In the genomic region with DNA sequence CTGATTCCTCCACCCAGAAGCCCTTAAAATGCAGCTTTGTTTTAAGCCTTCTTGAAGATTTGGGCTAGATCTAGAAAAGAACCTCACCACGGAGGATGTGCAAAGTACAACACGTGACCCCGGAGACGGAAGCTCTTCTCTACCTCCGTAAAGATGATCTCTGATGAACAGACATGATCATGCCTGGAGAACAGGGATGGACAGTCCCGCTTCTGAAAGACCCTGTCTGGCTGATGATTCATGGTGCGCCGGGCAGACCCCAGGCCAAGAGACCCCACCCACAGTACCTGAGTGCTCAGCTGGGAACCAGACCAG, we compare ENCODE assay signal across 14 cellular contexts.
DNase-seq lines count a peak whose midpoint lies in the region; ATAC-seq, FAIRE-seq and TF ChIP-seq lines count a peak whose summit lies in the region.
"Had no signal": no experiment of that assay in that cellular context is flagged by ENCODE, and none has a peak within 500 bp of the region (broad histone marks: within the 10 kb centered on the region; RNA-seq: fewer than 3 reads in every experiment).

No MANE protein-coding gene starts in this region.

- TF ChIP-seq POLR2A in H1 (IDR thresholded peaks at IDR 0.05; ENCODE audit: control extremely low read depth in 1 of 2, low read depth in 2 of 2, low read length in 2 of 2) (no peak), sigmoid colon (IDR thresholded peaks at IDR 0.05) (no peak), spleen (IDR thresholded peaks at IDR 0.05) (no peak)

- H3K4me1 ChIP-seq in NT2/D1 (ENCODE audit: insufficient read depth, insufficient read length) (peaks cover 24% of the 10 kb centered on the region), H1 (replicated peaks in 1 of 4; ENCODE audit: control insufficient read depth in 3 of 4, insufficient read depth in 4 of 4, low read length in 3 of 4) (peaks cover 0 to 17% (median 6%) of the 10 kb centered on the region in 4 experiments; a peak in 4 of 7 replicates), sigmoid colon (no peaks in the 10 kb centered on the region), spleen (peaks cover 0 to 41% (median 9%) of the 10 kb centered on the region in 6 donors)
- H3K4me1 ChIP-seq: ascending aorta, parathyroid adenoma had no signal

- TF ChIP-seq RAD21 in H1 (IDR thresholded peaks at IDR 0.05 in 1 of 2, conservative IDR thresholded peaks at IDR 0.05 in 1 of 2; ENCODE audit: low read depth in 2 of 2, low read length in 2 of 2) = no peak

- peak overlapping the region in 2 of 3 experiments; percentile 50 to 58 for H3K27ac Mint-ChIP-seq in nephron

- H2AK5ac ChIP-seq in H1 (ENCODE audit: low read depth, low read length) = 0 out of 2 replicates have a peak overlapping the region, but pooled peaks have one; percentile 53

- no peak for TF ChIP-seq EP300 in H1 (IDR thresholded peaks at IDR 0.05; ENCODE audit: borderline replicate concordance in 1 of 2, low read depth in 2 of 2, low read length in 2 of 2)
- no peak for TF ChIP-seq EP300 in sigmoid colon (IDR thresholded peaks at IDR 0.05)

- no peaks in the 10 kb centered on the region for H3K9me3 Mint-ChIP-seq in nephron

- H3K4me1 Mint-ChIP-seq in nephron = peaks cover 21% of the 10 kb centered on the region

- no peak overlapping the region for H3K4ac ChIP-seq in H1 (replicated peaks; ENCODE audit: insufficient read length, low read depth, low read length)

- H4K5ac ChIP-seq in H1 (ENCODE audit: insufficient read length, low read depth, low read length) = no peak overlapping the region

- CTCF ChIA-PET in H1 (lab: Charles Lee; ENCODE audit: partially characterized antibody) = interaction anchor here (0.6 to 1.5 kb wide), 6 partner anchors 13 to 53 kb away, joined by 3 to 5 read pairs (median 4); no protein-coding TSS in a partner anchor

- no peaks in the 10 kb centered on the region for H3K79me2 ChIP-seq in H1 (ENCODE audit: control insufficient read depth in 1 of 2, insufficient read depth in 2 of 2, low read length in 2 of 2)
- H3K79me2 ChIP-seq: parathyroid adenoma had no signal

- no peak overlapping the region for H2BK120ac ChIP-seq in H1 (replicated peaks; ENCODE audit: low read depth, low read length)

- no peak overlapping the region for H3K14ac ChIP-seq in H1 (ENCODE audit: insufficient read length)

- no peak overlapping the region for H2BK5ac ChIP-seq in H1 (ENCODE audit: low read depth, low read length)

- H2AFZ ChIP-seq in H1 (ENCODE audit: low read length) = no peak overlapping the region
- H2AFZ ChIP-seq: parathyroid adenoma had no signal

- no peak for FAIRE-seq in H1 (lab: Jason Lieb, UNC)
- FAIRE-seq: islet of Langerhans had no signal

- no peaks in the 10 kb centered on the region for H3K36me3 ChIP-seq in NT2/D1 (ENCODE audit: insufficient read depth, insufficient read length, low read length)
- no peaks in the 10 kb centered on the region for H3K36me3 ChIP-seq in H1 (ENCODE audit: control insufficient read depth in 2 of 4, insufficient read depth in 4 of 4, low read length in 3 of 4)
- no peaks in the 10 kb centered on the region for H3K36me3 ChIP-seq in sigmoid colon
- no peaks in the 10 kb centered on the region for H3K36me3 ChIP-seq in spleen
- H3K36me3 ChIP-seq: ascending aorta had no signal

- intact Hi-C loops in sigmoid colon (cut with DNase I) (no loop called here), spleen (cut with DNase I; ENCODE audit: low total_unique reads) (no loop called here)

- H4K8ac ChIP-seq in H1 (ENCODE audit: extremely low read depth, insufficient read depth, low read length) = 0 out of 2 replicates have a peak overlapping the region, but pooled peaks have one; percentile 39

- peak overlapping the region; percentile 46 for H3K9ac ChIP-seq in NT2/D1 (ENCODE audit: insufficient read length, low read depth)
- H3K9ac ChIP-seq in H1 (replicated peaks in 1 of 4; ENCODE audit: extremely low read depth in 1 of 4, low read depth in 3 of 4, low read length in 3 of 4) = no peak overlapping the region
- H3K9ac ChIP-seq: parathyroid adenoma had no signal

- no peak overlapping the region for H3K56ac ChIP-seq in H1 (replicated peaks; ENCODE audit: insufficient read length, low read depth, low read length)

- H3K4me3 Mint-ChIP-seq in nephron = no peak overlapping the region

- POLR2A ChIA-PET in H1 (lab: Charles Lee; ENCODE audit: partially characterized antibody) = interaction anchor here (1.4 kb wide), 1 partner anchor 379 kb away, joined by 3 read pairs; no protein-coding TSS in a partner anchor

- DNase-seq in NT2/D1 (ENCODE audit: low read depth, low spot score) (no peak), H1 (ENCODE audit: low read depth in 1 of 2, low spot score in 2 of 2) (no peak), T1000 (lab: John Stamatoyannopoulos, UW) (no peak), sigmoid colon (no peak), spleen (no peak)
- DNase-seq: DND-41, head of caudate nucleus, midbrain, NCI-H82 had no signal

- H3K9me3 ChIP-seq in NT2/D1 (ENCODE audit: insufficient read depth, low read length) (no peaks in the 10 kb centered on the region), H1 (ENCODE audit: insufficient read depth in 2 of 2, low read depth in 1 of 2, low read length in 1 of 2) (peaks cover 0 to 3% of the 10 kb centered on the region in 2 experiments; a peak in 1 of 4 replicates), sigmoid colon (no peaks in the 10 kb centered on the region), spleen (no peaks in the 10 kb centered on the region)
- H3K9me3 ChIP-seq: ascending aorta had no signal

- H3K36me3 Mint-ChIP-seq in nephron (ENCODE audit: low read depth) = no peaks in the 10 kb centered on the region

- H3K4me3 ChIP-seq in NT2/D1 (ENCODE audit: insufficient read length, low read depth) = no peak overlapping the region
- no peak overlapping the region for H3K4me3 ChIP-seq in H1 (ENCODE audit: extremely low read depth in 1 of 4, insufficient read depth in 2 of 4, low read depth in 3 of 4, low read length in 4 of 4)
- no peak overlapping the region for H3K4me3 ChIP-seq in sigmoid colon
- no peak overlapping the region for H3K4me3 ChIP-seq in spleen
- H3K4me3 ChIP-seq: ascending aorta had no signal

- H3K27me3 ChIP-seq in NT2/D1 (ENCODE audit: insufficient read depth, insufficient read length) = no peaks in the 10 kb centered on the region
- H3K27me3 ChIP-seq in H1 (replicated peaks in 1 of 4; ENCODE audit: control insufficient read depth in 3 of 4, extremely low read depth in 1 of 4, insufficient read depth in 3 of 4, low read length in 3 of 4) = no peaks in the 10 kb centered on the region
- peaks cover 0 to 5% (median 0%) of the 10 kb centered on the region in 3 donors for H3K27me3 ChIP-seq in sigmoid colon
- no peaks in the 10 kb centered on the region for H3K27me3 ChIP-seq in spleen (replicated peaks in 1 of 7)
- H3K27me3 ChIP-seq: ascending aorta had no signal

- no peaks in the 10 kb centered on the region for H3K23me2 ChIP-seq in H1 (ENCODE audit: low read depth, low read length)

- no peak overlapping the region for H2BK12ac ChIP-seq in H1 (ENCODE audit: low read depth, low read length)

- no peaks in the 10 kb centered on the region for H4K20me1 ChIP-seq in H1 (replicated peaks in 1 of 2; ENCODE audit: control insufficient read depth in 1 of 2, insufficient read depth in 2 of 2, low read length in 2 of 2)

- H3K18ac ChIP-seq in H1 (ENCODE audit: extremely low read depth, low read length) = no peak overlapping the region

- H4K91ac ChIP-seq in H1 (replicated peaks; ENCODE audit: insufficient read length, low read length) = no peak overlapping the region

- no peak overlapping the region for H2BK20ac ChIP-seq in H1 (ENCODE audit: low read length)

- TF ChIP-seq CTCF in H1 (IDR thresholded peaks at IDR 0.05; ENCODE audit: control extremely low read depth in 1 of 3, insufficient read depth in 1 of 3, low read depth in 1 of 3, low read length in 3 of 3) = no peak
- TF ChIP-seq CTCF in nephron (IDR thresholded peaks at IDR 0.05; ENCODE audit: unreplicated experiment in 3 of 3) = no peak
- no peak for TF ChIP-seq CTCF in sigmoid colon (IDR thresholded peaks at IDR 0.05)
- TF ChIP-seq CTCF in spleen (IDR thresholded peaks at IDR 0.05 in 8 of 11, conservative IDR thresholded peaks at IDR 0.05 in 3 of 11) = no peak

- peaks cover 6% of the 10 kb centered on the region for H3K27me3 Mint-ChIP-seq in nephron (ENCODE audit: low read depth)

- no peak overlapping the region for H3K23ac ChIP-seq in H1 (ENCODE audit: insufficient read length)

- no peak for ATAC-seq in HG03342 (IDR thresholded peaks at IDR 0.05; ENCODE audit: unreplicated experiment)

- H2BK15ac ChIP-seq in H1 (ENCODE audit: low read length) = peak overlapping the region; percentile 95; the same call in 1 of the 2 replicates

- 94% methylated on average over 8 of the region's 8 CpGs; no CpG with 5 or more reads in 1 of the 2 experiments for WGBS in H1 (ENCODE audit: extremely low coverage in 1 of 2, insufficient coverage in 1 of 2, insufficient read length in 1 of 2, insufficient replicate concordance in 2 of 2, low coverage in 1 of 2, low lambda C conversion rate in 2 of 2, missing lambda C conversion rate in 1 of 2), 2 experiments
- whole genome bisulfite sequencing in sigmoid colon, 2 donors = 77 to 90% methylated on average over 8 of the region's 8 CpGs
- 93 to 96% (median 93%) methylated on average over 6 to 8 of the region's 8 CpGs for WGBS in spleen, 5 donors

- no peaks in the 10 kb centered on the region for H3K79me1 ChIP-seq in H1 (ENCODE audit: low read depth, low read length)

- H3K27ac ChIP-seq in H1 (ENCODE audit: low read depth, low read length) = no peak overlapping the region
- H3K27ac ChIP-seq in sigmoid colon = no peak overlapping the region
- no peak overlapping the region for H3K27ac ChIP-seq in spleen
- H3K27ac ChIP-seq: ascending aorta, parathyroid adenoma had no signal

- H3K4me2 ChIP-seq in H1 (ENCODE audit: insufficient read depth in 1 of 2, low read depth in 2 of 2, low read length in 2 of 2) = no peak overlapping the region

TF ChIP-seq in H1, 55 proteins besides CTCF, POLR2A, EP300 and RAD21 (continues in another document):
- TF ChIP-seq JUND (IDR thresholded peaks at IDR 0.05; ENCODE audit: low read length) = no peak
- TF ChIP-seq, protein P1, sequence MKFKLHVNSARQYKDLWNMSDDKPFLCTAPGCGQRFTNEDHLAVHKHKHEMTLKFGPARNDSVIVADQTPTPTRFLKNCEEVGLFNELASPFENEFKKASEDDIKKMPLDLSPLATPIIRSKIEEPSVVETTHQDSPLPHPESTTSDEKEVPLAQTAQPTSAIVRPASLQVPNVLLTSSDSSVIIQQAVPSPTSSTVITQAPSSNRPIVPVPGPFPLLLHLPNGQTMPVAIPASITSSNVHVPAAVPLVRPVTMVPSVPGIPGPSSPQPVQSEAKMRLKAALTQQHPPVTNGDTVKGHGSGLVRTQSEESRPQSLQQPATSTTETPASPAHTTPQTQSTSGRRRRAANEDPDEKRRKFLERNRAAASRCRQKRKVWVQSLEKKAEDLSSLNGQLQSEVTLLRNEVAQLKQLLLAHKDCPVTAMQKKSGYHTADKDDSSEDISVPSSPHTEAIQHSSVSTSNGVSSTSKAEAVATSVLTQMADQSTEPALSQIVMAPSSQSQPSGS (IDR thresholded peaks at IDR 0.05; ENCODE audit: low read length) = no peak
- TF ChIP-seq KDM4A (IDR thresholded peaks at IDR 0.05; ENCODE audit: low read depth, low read length, severe bottlenecking) = no peak
- TF ChIP-seq CREB1 (IDR thresholded peaks at IDR 0.05) = no peak
- no peak for TF ChIP-seq SP2 (IDR thresholded peaks at IDR 0.05; ENCODE audit: low read length)
- no peak for TF ChIP-seq TAF7 (optimal IDR thresholded peaks at IDR 0.05; ENCODE audit: borderline replicate concordance, low read depth, low read length)
- TF ChIP-seq BCL11A (IDR thresholded peaks at IDR 0.05; ENCODE audit: low read depth in 2 of 2, low read length in 2 of 2) = no peak
